Comparison of ENCODE assay signal across 1 cellular context in the genomic region with DNA sequence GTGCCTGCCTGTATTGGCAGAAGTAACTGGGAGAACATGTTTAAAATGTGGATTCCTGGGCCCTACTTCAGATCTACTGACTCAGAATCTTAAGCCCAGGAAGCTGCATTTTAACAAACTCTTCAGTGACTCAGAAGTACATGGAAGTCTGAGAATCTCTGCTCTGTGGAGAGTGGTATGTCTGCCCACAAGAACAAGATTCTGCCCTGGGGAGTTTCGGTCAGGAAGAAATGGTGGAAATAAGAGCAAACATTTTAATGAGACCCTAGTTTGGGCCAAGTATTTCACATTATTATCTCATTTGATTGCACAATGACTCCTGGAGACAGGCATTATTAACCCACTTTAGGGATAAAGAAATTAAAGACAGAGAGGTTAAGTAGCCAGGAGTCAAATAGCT.
TF ChIP-seq lines count a peak whose summit lies in the region.

No MANE protein-coding gene starts in this region.

TF ChIP-seq in SK-N-SH, 30 proteins besides CTCF, POLR2A, EP300 and RAD21 (continued from another document):
- no peak for TF ChIP-seq SIN3A (IDR thresholded peaks at IDR 0.05; ENCODE audit: borderline replicate concordance, low read depth, low read length)
- no peak for TF ChIP-seq SMC3 (IDR thresholded peaks at IDR 0.05; ENCODE audit: low read depth, low read length)
